29 cellular contexts compared by ENCODE assay signal in genomic region chr1:917076-917459, GRCh38. TPM values are rescaled to one million over a fixed set of nuclear protein-coding genes. Genes with fewer than 3 reads are reported as not detected.
DNase-seq lines count a peak whose midpoint lies in the region; ATAC-seq, FAIRE-seq and TF ChIP-seq lines count a peak whose summit lies in the region.
"Had no signal": no experiment of that assay in that cellular context is flagged by ENCODE, and none has a peak within 500 bp of the region (broad histone marks: within the 10 kb centered on the region; RNA-seq: fewer than 3 reads in every experiment).

No MANE protein-coding gene starts in this region.

- CTCF ChIA-PET in endothelial cell of umbilical vein (lab: Charles Lee), result interaction anchor here (1.4 kb wide), 2 partner anchors 12 to 14 kb away, joined by 3 to 9 read pairs; no protein-coding TSS in a partner anchor

- TF ChIP-seq POLR2A in endothelial cell of umbilical vein (IDR thresholded peaks at IDR 0.05; ENCODE audit: low read depth, low read length), result no peak

- H3K4me3 ChIP-seq in HUES64 (ENCODE audit: low read length) (no peak overlapping the region), endothelial cell of umbilical vein (replicated peaks in 1 of 3; ENCODE audit: insufficient read depth in 1 of 3, low read depth in 1 of 3, low read length in 3 of 3) (no peak overlapping the region), skeletal muscle satellite cell (ENCODE audit: low read length) (no peak overlapping the region)
- H3K4me3 ChIP-seq: adrenal gland, lung, neural progenitor cell, testis, vagina had no signal

- no peak for TF ChIP-seq CTCF in endothelial cell of umbilical vein (IDR thresholded peaks at IDR 0.05; ENCODE audit: extremely low read depth in 1 of 2, insufficient read depth in 1 of 2, low read depth in 1 of 2, low read length in 2 of 2)

- H3K4me1 ChIP-seq in HUES64 (ENCODE audit: insufficient read depth, low read length) (peaks cover 9% of the 10 kb centered on the region), endothelial cell of umbilical vein (ENCODE audit: control insufficient read depth, extremely low read depth, insufficient read depth, low read length) (no peaks in the 10 kb centered on the region), skeletal muscle satellite cell (ENCODE audit: control insufficient read depth, insufficient read depth, low read length) (peaks cover 29% of the 10 kb centered on the region)

- POLR2A ChIA-PET in endothelial cell of umbilical vein (lab: Charles Lee), result no interaction called here

- no peak for ATAC-seq in HG02840 (IDR thresholded peaks at IDR 0.05; ENCODE audit: low FRiP score, unreplicated experiment)
- ATAC-seq: activated CD8-positive, alpha-beta memory T cell treated with anti-CD3 and anti-CD28 coated beads, Interleukin-2, amount 10 ng/mL, durations not matched to agents 7 days and 5 days; activated T-cell treated with anti-CD3 and anti-CD28 coated beads, Interleukin-2, amount 50 U/mL, for 72 hours; stimulated activated naive CD8-positive, alpha-beta T cell treated with anti-CD3 and anti-CD28 coated beads, Interleukin-15, Interleukin-2, amounts not matched to agents 100 U/mL and 50 U/mL, for 24 hours; WTC11 had no signal

- H4K20me1 ChIP-seq in endothelial cell of umbilical vein (replicated peaks; ENCODE audit: control insufficient read depth, extremely low read depth, insufficient read depth, low read length), result no peaks in the 10 kb centered on the region

- no peaks in the 10 kb centered on the region for H3K36me3 ChIP-seq in HUES64 (ENCODE audit: insufficient read depth, low read length)
- H3K36me3 ChIP-seq in endothelial cell of umbilical vein (ENCODE audit: control insufficient read depth in 2 of 2, extremely low read depth in 1 of 2, insufficient read depth in 2 of 2, low read length in 2 of 2), result no peaks in the 10 kb centered on the region
- no peaks in the 10 kb centered on the region for H3K36me3 ChIP-seq in skeletal muscle satellite cell (ENCODE audit: insufficient read depth, low read length)
- H3K36me3 ChIP-seq: adrenal gland, brain microvascular endothelial cell, neural progenitor cell, vagina had no signal

- intact Hi-C loops in endothelial cell of umbilical vein (cut with micrococcal nuclease), result no loop called here

- H3K9ac ChIP-seq in HUES64 (ENCODE audit: low read depth, low read length), result 0 out of 2 replicates have a peak overlapping the region, but pooled peaks have one; percentile 8
- no peak overlapping the region for H3K9ac ChIP-seq in endothelial cell of umbilical vein (replicated peaks; ENCODE audit: extremely low read depth, insufficient read depth, low read length)
- H3K9ac ChIP-seq in skeletal muscle satellite cell (ENCODE audit: low read depth, low read length), result no peak overlapping the region
- H3K9ac ChIP-seq: neural progenitor cell had no signal

- H2AFZ ChIP-seq in endothelial cell of umbilical vein (ENCODE audit: low read depth, low read length), result no peak overlapping the region
- H2AFZ ChIP-seq: neural progenitor cell had no signal

- H3K27ac ChIP-seq in HUES64 (ENCODE audit: low read depth, low read length) (no peak overlapping the region), endothelial cell of umbilical vein (ENCODE audit: insufficient read depth, low read depth, low read length) (no peak overlapping the region)
- H3K27ac ChIP-seq: brain microvascular endothelial cell, neural progenitor cell, testis, vagina had no signal

- peaks cover 96% of the 10 kb centered on the region for H3K27me3 ChIP-seq in HUES64 (ENCODE audit: insufficient read depth, low read length)
- H3K27me3 ChIP-seq in endothelial cell of umbilical vein (ENCODE audit: control insufficient read depth in 2 of 2, insufficient read depth in 2 of 2, low read length in 2 of 2), result peaks cover 3 to 12% of the 10 kb centered on the region in 2 experiments
- H3K27me3 ChIP-seq in skeletal muscle satellite cell (ENCODE audit: control insufficient read depth, insufficient read depth, low read length), result peaks cover 54% of the 10 kb centered on the region
- H3K27me3 ChIP-seq: testis, vagina had no signal

- WGBS in HUES64, result 71% methylated on average over 7 of the region's 7 CpGs

- no TSS peak for BruUV-seq in endothelial cell of umbilical vein (replicated peaks; lab: Mats Ljungman, UMichigan)

- H3K4me2 ChIP-seq in endothelial cell of umbilical vein (ENCODE audit: insufficient read depth, low read length), result no peak overlapping the region
- peak overlapping the region; percentile 42 for H3K4me2 ChIP-seq in skeletal muscle satellite cell (ENCODE audit: low read length)
- H3K4me2 ChIP-seq: neural progenitor cell had no signal

- DNase-seq in NCI-H82 (lab: John Stamatoyannopoulos, UW) (peak; percentile 60), NCI-H82 treated with DMSO at 0.1 percent for 48 hours (lab: John Stamatoyannopoulos, UW; ENCODE audit: unreplicated experiment) (no peak), endothelial cell of umbilical vein (ENCODE audit: low read depth, low spot score) (no peak), COR-L47 (lab: John Stamatoyannopoulos, UW) (no peak), G401 (ENCODE audit: low spot score) (no peak)
- DNase-seq: activated CD4-positive, alpha-beta T cell treated with anti-CD3 and anti-CD28 coated beads, Interleukin-2, amount 50 U/mL, for 1 hour; activated CD8-positive, alpha-beta memory T cell treated with anti-CD3 and anti-CD28 coated beads, Interleukin-2, amount 10 ng/mL, durations not matched to agents 7 days and 5 days; activated naive CD4-positive, alpha-beta T cell; activated T-cell treated with anti-CD3 and anti-CD28 coated beads, Interleukin-2, amount 50 U/mL, for 72 hours; brain microvascular endothelial cell; GF-D8; H7; islet precursor cell; NCI-H1105; NCI-H2029; SHP77; stimulated activated naive CD8-positive, alpha-beta T cell treated with anti-CD3 and anti-CD28 coated beads, Interleukin-15, Interleukin-2, amounts not matched to agents 100 U/mL and 50 U/mL, for 24 hours; T1000 had no signal

- FAIRE-seq in endothelial cell of umbilical vein (lab: Jason Lieb, UNC), result no peak
- FAIRE-seq: A204.1, GM19239 had no signal

- dilution Hi-C loops in endothelial cell of umbilical vein (cut with MboI; ENCODE audit: extremely low pct_ligation_motif_present, low sequenced_read_pairs), result no loop called here

- H3K9me1 ChIP-seq in endothelial cell of umbilical vein (replicated peaks; ENCODE audit: control insufficient read depth, extremely low read depth, insufficient read depth, low read length), result no peaks in the 10 kb centered on the region

- H3K79me2 ChIP-seq in endothelial cell of umbilical vein (ENCODE audit: control insufficient read depth, insufficient read depth, low read length), result no peaks in the 10 kb centered on the region

- no peaks in the 10 kb centered on the region for H3K9me3 ChIP-seq in HUES64 (ENCODE audit: insufficient read depth, low read depth, low read length)
- no peaks in the 10 kb centered on the region for H3K9me3 ChIP-seq in endothelial cell of umbilical vein (replicated peaks; ENCODE audit: control insufficient read depth, insufficient read depth, low read length)
- no peaks in the 10 kb centered on the region for H3K9me3 ChIP-seq in skeletal muscle satellite cell (replicated peaks; ENCODE audit: low read length)
- H3K9me3 ChIP-seq: adrenal gland, testis, vagina had no signal

- in situ Hi-C loops in G401 (cut with HindIII; ENCODE audit: low sequenced_read_pairs), result no loop called here

RNA-seq across cellular contexts. Expression of gene SAMD11, which starts 6.7 kb away (rescaled TPM):
- polyA plus RNA-seq in HUES64 (2013, experiment 1 of 2), result 2.3 TPM
- polyA plus RNA-seq in HUES64 (2013, experiment 2 of 2), result 1.1 TPM
- total RNA-seq in endothelial cell of umbilical vein, result not detected in 2 replicates
- polyA plus RNA-seq in endothelial cell of umbilical vein, result 0.08 TPM in 1 of 2 replicates, not detected in the other
- 0.13 TPM in 1 of 2 replicates, not detected in the other for polyA plus RNA-seq in endothelial cell of umbilical vein (2011; cell fraction: cytosol; rRNA removed)
- polyA plus RNA-seq in endothelial cell of umbilical vein (2011; cell fraction: nucleus; rRNA removed), result 0.07 TPM in 1 of 2 replicates, not detected in the other
- not detected in 2 replicates for polyA plus RNA-seq in endothelial cell of umbilical vein (2012)
- polyA minus RNA-seq in endothelial cell of umbilical vein, result not detected in 2 replicates
- 73.0 TPM for polyA minus RNA-seq in endothelial cell of umbilical vein (2011; cell fraction: cytosol; rRNA and poly(A)+ RNA removed)
- polyA minus RNA-seq in endothelial cell of umbilical vein (2011; cell fraction: nucleus; rRNA and poly(A)+ RNA removed), result 0.67 and 0.72 TPM in 2 replicates
- total RNA-seq in skeletal muscle satellite cell (2012; rRNA removed), result 4.2 and 7.1 TPM in 2 replicates
- 398 and 434 TPM in 2 replicates for total RNA-seq in G401 (2014; rRNA removed; shearing (Covaris generic))

RNA-seq across cellular contexts. Expression of gene NOC2L, which starts 42.0 kb away (rescaled TPM):
- 81.8 TPM for polyA plus RNA-seq in HUES64 (2013, experiment 1 of 2)
- polyA plus RNA-seq in HUES64 (2013, experiment 2 of 2), result 71.3 TPM
- 87.9 and 88.6 TPM in 2 replicates for total RNA-seq in endothelial cell of umbilical vein
- 50.7 and 55.3 TPM in 2 replicates for polyA plus RNA-seq in endothelial cell of umbilical vein
- 46.6 and 47.6 TPM in 2 replicates for polyA plus RNA-seq in endothelial cell of umbilical vein (2011; cell fraction: cytosol; rRNA removed)
- polyA plus RNA-seq in endothelial cell of umbilical vein (2011; cell fraction: nucleus; rRNA removed), result 70.2 and 76.7 TPM in 2 replicates
- polyA plus RNA-seq in endothelial cell of umbilical vein (2012), result 51.8 and 64.1 TPM in 2 replicates
- polyA minus RNA-seq in endothelial cell of umbilical vein, result 44.7 and 56.9 TPM in 2 replicates
- polyA minus RNA-seq in endothelial cell of umbilical vein (2011; cell fraction: cytosol; rRNA and poly(A)+ RNA removed), result 112 TPM
- polyA minus RNA-seq in endothelial cell of umbilical vein (2011; cell fraction: nucleus; rRNA and poly(A)+ RNA removed), result 16.9 and 22.7 TPM in 2 replicates
- total RNA-seq in skeletal muscle satellite cell (2012; rRNA removed), result 137 and 144 TPM in 2 replicates
- 193 and 221 TPM in 2 replicates for total RNA-seq in G401 (2014; rRNA removed; shearing (Covaris generic))

RNA-seq across cellular contexts. Expression of gene KLHL17, which starts 43.3 kb away (rescaled TPM):
- polyA plus RNA-seq in HUES64 (2013, experiment 1 of 2), result 14.0 TPM
- 14.5 TPM for polyA plus RNA-seq in HUES64 (2013, experiment 2 of 2)
- total RNA-seq in endothelial cell of umbilical vein, result 28.6 and 30.1 TPM in 2 replicates
- 27.0 and 39.9 TPM in 2 replicates for polyA plus RNA-seq in endothelial cell of umbilical vein
- polyA plus RNA-seq in endothelial cell of umbilical vein (2011; cell fraction: cytosol; rRNA removed), result 4.6 and 7.5 TPM in 2 replicates
- 234 and 278 TPM in 2 replicates for polyA plus RNA-seq in endothelial cell of umbilical vein (2011; cell fraction: nucleus; rRNA removed)
- polyA plus RNA-seq in endothelial cell of umbilical vein (2012), result 13.4 and 19.9 TPM in 2 replicates
- polyA minus RNA-seq in endothelial cell of umbilical vein, result 5.7 and 14.3 TPM in 2 replicates
- 7.4 TPM for polyA minus RNA-seq in endothelial cell of umbilical vein (2011; cell fraction: cytosol; rRNA and poly(A)+ RNA removed)
- 21.7 and 35.5 TPM in 2 replicates for polyA minus RNA-seq in endothelial cell of umbilical vein (2011; cell fraction: nucleus; rRNA and poly(A)+ RNA removed)
- total RNA-seq in skeletal muscle satellite cell (2012; rRNA removed), result 12.7 and 13.9 TPM in 2 replicates
- 23.3 and 25.4 TPM in 2 replicates for total RNA-seq in G401 (2014; rRNA removed; shearing (Covaris generic))

RNA-seq across cellular contexts. Expression of gene PLEKHN1, which starts 49.2 kb away (rescaled TPM):
- polyA plus RNA-seq in HUES64 (2013, experiment 1 of 2), result 0.10 TPM
- 0.38 TPM for polyA plus RNA-seq in HUES64 (2013, experiment 2 of 2)
- total RNA-seq in endothelial cell of umbilical vein, result 0.48 and 0.88 TPM in 2 replicates
- polyA plus RNA-seq in endothelial cell of umbilical vein, result 0.29 and 0.35 TPM in 2 replicates
- polyA plus RNA-seq in endothelial cell of umbilical vein (2011; cell fraction: cytosol; rRNA removed), result 0.13 and 0.14 TPM in 2 replicates
- polyA plus RNA-seq in endothelial cell of umbilical vein (2011; cell fraction: nucleus; rRNA removed), result 1.0 and 1.3 TPM in 2 replicates
- polyA plus RNA-seq in endothelial cell of umbilical vein (2012), result 0.72 and 1.6 TPM in 2 replicates
- polyA minus RNA-seq in endothelial cell of umbilical vein, result 0.27 TPM in 1 of 2 replicates, not detected in the other
- 0.51 TPM for polyA minus RNA-seq in endothelial cell of umbilical vein (2011; cell fraction: cytosol; rRNA and poly(A)+ RNA removed)
- polyA minus RNA-seq in endothelial cell of umbilical vein (2011; cell fraction: nucleus; rRNA and poly(A)+ RNA removed), result 0.48 TPM in 1 of 2 replicates, not detected in the other
- 1.3 TPM in 2 replicates for total RNA-seq in skeletal muscle satellite cell (2012; rRNA removed)
- total RNA-seq in G401 (2014; rRNA removed; shearing (Covaris generic)), result 4.3 and 5.5 TPM in 2 replicates

Comparison
In these comparisons a context has a peak if more than half of its experiments do, and no peak if none do; other contexts are left out.
1. RNA of gene SAMD11, which starts 6.7 kb away (total RNA-seq): 398 to 434 TPM in G401; not detected in endothelial cell of umbilical vein; every median in the first group is over 100 times any median in the second.